In the genomic region with DNA sequence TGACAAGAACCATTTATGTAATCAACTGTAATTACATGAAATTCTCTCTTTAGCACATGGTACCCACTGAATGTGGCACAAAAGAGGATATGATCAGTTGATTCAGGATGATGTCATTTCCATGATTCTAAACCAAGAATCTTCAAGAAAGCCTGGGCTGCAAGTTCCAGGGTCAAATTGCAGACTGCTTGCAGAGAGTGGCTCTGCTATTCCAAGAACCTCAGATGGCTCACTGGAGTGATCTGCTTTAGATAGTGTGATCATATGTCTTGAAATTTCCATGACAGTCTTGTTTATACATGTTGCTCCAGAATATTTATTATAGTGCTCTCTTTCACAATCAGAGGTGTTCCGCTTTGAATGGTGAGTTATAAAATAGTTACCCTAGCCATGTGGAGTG, we compare ENCODE assay signal across 8 cellular contexts.
DNase-seq lines count a peak whose midpoint lies in the region; ATAC-seq and TF ChIP-seq lines count a peak whose summit lies in the region.

No MANE protein-coding gene starts in this region.

- no peak overlapping the region for H3K4me3 Mint-ChIP-seq in nephron progenitor cell

- H3K27me3 Mint-ChIP-seq in nephron progenitor cell (ENCODE audit: low read depth, poor library complexity) = no peaks in the 10 kb centered on the region

- H3K27me3 ChIP-seq in MG63 = no peaks in the 10 kb centered on the region

- TF ChIP-seq CTCF in fibroblast of villous mesenchyme (IDR thresholded peaks at IDR 0.05; ENCODE audit: insufficient read depth, low read depth, low read length) (no peak), nephron progenitor cell (IDR thresholded peaks at IDR 0.05) (no peak)

- no peaks in the 10 kb centered on the region for H3K36me3 ChIP-seq in MG63

- no peaks in the 10 kb centered on the region for H3K36me3 Mint-ChIP-seq in nephron progenitor cell (ENCODE audit: low read depth)

- peak; percentile 85 for DNase-seq in EH (ENCODE audit: low read depth)
- peak; percentile 44 for DNase-seq in MG63
- DNase-seq in fibroblast of villous mesenchyme (ENCODE audit: low read depth) = peak; percentile 83
- DNase-seq in caudate nucleus (lab: John Stamatoyannopoulos, UW) = no peak
- DNase-seq in nephron progenitor cell = no peak
- no peak for DNase-seq in NK-92 (lab: John Stamatoyannopoulos, UW; ENCODE audit: unreplicated experiment)

- no peaks in the 10 kb centered on the region for H3K9me3 ChIP-seq in MG63

- H3K27ac ChIP-seq in caudate nucleus (ENCODE audit: low read depth, low read length) = no peak overlapping the region

- peaks cover 53% of the 10 kb centered on the region for H3K4me1 Mint-ChIP-seq in nephron progenitor cell

- H3K4me3 ChIP-seq in MG63 = no peak overlapping the region
- H3K4me3 ChIP-seq in fibroblast of villous mesenchyme (ENCODE audit: low read depth, low read length) = no peak overlapping the region

- no peak overlapping the region for H3K27ac Mint-ChIP-seq in nephron progenitor cell

- ATAC-seq in GM21529 (IDR thresholded peaks at IDR 0.05; ENCODE audit: unreplicated experiment) (peak; percentile 77), GM18520 (IDR thresholded peaks at IDR 0.05; ENCODE audit: unreplicated experiment) (no peak)

- H3K9me3 Mint-ChIP-seq in nephron progenitor cell = no peaks in the 10 kb centered on the region

Comparison
In these comparisons a context has a peak if more than half of its experiments do, and no peak if none do; other contexts are left out.
1. DNase-seq: peak in EH (single experiment), MG63 (single experiment) and fibroblast of villous mesenchyme (single experiment); none in caudate nucleus (0 of 61), nephron progenitor cell (single experiment) and NK-92 (single experiment).